In genomic region chr5:472076-472655, GRCh38 we compare ENCODE assay signal across 8 cellular contexts. TPM values are rescaled to one million over a fixed set of nuclear protein-coding genes. Genes with fewer than 3 reads are reported as not detected.
DNase-seq lines count a peak whose midpoint lies in the region; ATAC-seq and TF ChIP-seq lines count a peak whose summit lies in the region.

No MANE protein-coding gene starts in this region.

- H3K9me3 Mint-ChIP-seq in IgD-negative memory B cell (no peaks in the 10 kb centered on the region), immature natural killer cell (no peaks in the 10 kb centered on the region)

- TF ChIP-seq CTCF in ascending aorta (IDR thresholded peaks at IDR 0.05), result no peak

- DNase-seq in EL (peak; percentile 19), ascending aorta (ENCODE audit: low spot score in 2 of 2) (no peak), immature natural killer cell (no peak), DMS153 (lab: John Stamatoyannopoulos, UW) (no peak)
- DNase-seq in stimulated activated CD4-positive, alpha-beta T cell treated with anti-CD3 and anti-CD28 coated beads, Interleukin-4, amount 100 ng/mL, for 1 hour, result peak; percentile 18

- no peaks in the 10 kb centered on the region for H3K27me3 ChIP-seq in ascending aorta

- ATAC-seq in GM21526 (IDR thresholded peaks at IDR 0.05; ENCODE audit: low FRiP score, unreplicated experiment) (peak; percentile 17), GM18858 (IDR thresholded peaks at IDR 0.05; ENCODE audit: unreplicated experiment) (no peak)

- H3K4me3 Mint-ChIP-seq in IgD-negative memory B cell, result peak overlapping the region; percentile 79 to 89 (median 86)
- peak overlapping the region; percentile 68 to 77 (median 70) for H3K4me3 Mint-ChIP-seq in immature natural killer cell

- H3K27ac Mint-ChIP-seq in IgD-negative memory B cell, result peak overlapping the region in 2 of 3 donors; percentile 85 to 89
- H3K27ac Mint-ChIP-seq in immature natural killer cell, result peak overlapping the region in 3 of 6 donors; percentile 42 to 51 (median 46)

- peak overlapping the region; percentile 44 to 52 for H3K27ac ChIP-seq in ascending aorta

- H3K36me3 ChIP-seq in ascending aorta, result peaks cover 0 to 18% of the 10 kb centered on the region in 2 donors

- H3K36me3 Mint-ChIP-seq in IgD-negative memory B cell, result no peaks in the 10 kb centered on the region
- H3K36me3 Mint-ChIP-seq in immature natural killer cell, result no peaks in the 10 kb centered on the region

- H3K27me3 Mint-ChIP-seq in IgD-negative memory B cell (peaks cover 7% of the 10 kb centered on the region), immature natural killer cell (ENCODE audit: low read depth in 3 of 3) (peaks cover 2 to 5% (median 4%) of the 10 kb centered on the region in 3 donors)

- intact Hi-C loops in ascending aorta (cut with DNase I), result loop anchor here (2.0 to 10.0 kb wide), 4 partner anchors 220 to 1333 kb away; partner anchors contain the start of genes CCDC127, CLPTM1L, NDUFS6 and SDHA

- no peaks in the 10 kb centered on the region for H3K9me3 ChIP-seq in ascending aorta

- peaks cover 10 to 15% of the 10 kb centered on the region in 2 donors for H3K4me1 ChIP-seq in ascending aorta

- H3K4me3 ChIP-seq in ascending aorta, result peak overlapping the region; percentile 63 to 100

- H3K4me1 Mint-ChIP-seq in IgD-negative memory B cell (peaks cover 16 to 18% (median 16%) of the 10 kb centered on the region in 3 donors), immature natural killer cell (peaks cover 9 to 13% of the 10 kb centered on the region in 2 donors)

RNA-seq across cellular contexts. Expression of gene EXOC3, which starts 29.2 kb away (rescaled TPM):
- polyA plus RNA-seq in IgD-negative memory B cell, result 25.8 TPM
- 56.7 TPM for total RNA-seq in ascending aorta
- 10 to 100 TPM; 22.6 to 43.9 (median 34.0) TPM for polyA plus RNA-seq in immature natural killer cell

RNA-seq across cellular contexts. Expression of gene SLC9A3, which starts 52.1 kb away (rescaled TPM):
- 1.2 TPM for polyA plus RNA-seq in IgD-negative memory B cell
- 9.9 TPM for total RNA-seq in ascending aorta
- 1 to 10 TPM in 2 of 3 donors, under 1 TPM in 1; 0.66 to 1.7 (median 1.5) TPM for polyA plus RNA-seq in immature natural killer cell

Comparison
In these comparisons a context has a peak if more than half of its experiments do, and no peak if none do; other contexts are left out.
1. DNase-seq: peak in EL (single experiment) and stimulated activated CD4-positive, alpha-beta T cell treated with anti-CD3 and anti-CD28 coated beads, Interleukin-4, amount 100 ng/mL, for 1 hour (single experiment); none in ascending aorta (0 of 2), immature natural killer cell (0 of 3) and DMS153 (single experiment).